Comparison of ENCODE assay signal across 19 cellular contexts in the genomic region with DNA sequence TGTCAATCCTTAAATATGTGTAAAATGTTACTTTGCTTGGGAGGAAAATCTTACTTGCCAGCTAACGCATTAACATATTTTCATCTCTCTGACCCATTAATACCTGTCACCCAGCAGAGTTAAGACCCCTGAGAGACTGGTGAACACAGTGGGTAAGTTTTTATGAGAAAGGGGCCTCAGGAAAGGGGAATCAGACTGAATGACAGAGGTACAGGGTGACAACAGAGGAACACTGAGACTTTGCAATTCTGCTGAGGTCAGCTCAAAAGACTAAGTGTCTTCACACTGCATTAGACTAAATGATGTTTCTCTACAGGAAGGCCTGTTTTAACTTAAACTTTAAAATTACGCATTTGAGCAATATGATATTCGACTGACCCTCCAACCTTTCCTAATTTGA.
"Had no signal": no experiment of that assay in that cellular context is flagged by ENCODE, and none has a peak within 500 bp of the region (broad histone marks: within the 10 kb centered on the region; RNA-seq: fewer than 3 reads in every experiment).

No MANE protein-coding gene starts in this region.

- H3K36me3 Mint-ChIP-seq: naive thymus-derived CD8-positive, alpha-beta T cell; stimulated activated naive B cell treated with anti-CD40 and anti-IgM and Interleukin-4, amounts not matched to agents 10 μg/mL and 1 μg/mL and 100 μg/mL, for 72 hours had no signal

- H3K9me3 ChIP-seq: colonic mucosa, mucosa of descending colon, sigmoid colon had no signal

- ATAC-seq: heart left ventricle; left lobe of liver; mucosa of descending colon; naive thymus-derived CD8-positive, alpha-beta T cell; stimulated activated naive B cell treated with anti-CD40 and anti-IgM and Interleukin-4, amounts not matched to agents 10 μg/mL and 1 μg/mL and 100 μg/mL, for 72 hours; stimulated activated naive CD8-positive, alpha-beta T cell treated with anti-CD3 and anti-CD28 coated beads, Interleukin-15, amount 100 ng/mL, for 72 hours had no signal

- DNase-seq: colonic mucosa; effector CD4-positive, alpha-beta T cell; foreskin melanocyte; heart left ventricle; hippocampal formation; islet precursor cell; mammary epithelial cell; mucosa of descending colon; naive thymus-derived CD8-positive, alpha-beta T cell; posterior cingulate gyrus; sigmoid colon; stimulated activated CD4-positive, alpha-beta T cell treated with anti-CD3 and anti-CD28 coated beads, Interleukin-2, amount 100 ng/mL, for 24 hours; stimulated activated CD4-positive, alpha-beta T cell treated with anti-CD3 and anti-CD28 coated beads, Interleukin-4, amount 100 ng/mL, for 4 hours; stimulated activated naive B cell treated with anti-CD40 and anti-IgM and Interleukin-4, amounts not matched to agents 10 μg/mL and 1 μg/mL and 100 μg/mL, for 72 hours; stimulated activated naive CD8-positive, alpha-beta T cell treated with anti-CD3 and anti-CD28 coated beads, Interleukin-15, amount 100 ng/mL, for 72 hours; trophoblast cell had no signal

- H3K27ac Mint-ChIP-seq: naive thymus-derived CD8-positive, alpha-beta T cell; stimulated activated naive B cell treated with anti-CD40 and anti-IgM and Interleukin-4, amounts not matched to agents 10 μg/mL and 1 μg/mL and 100 μg/mL, for 72 hours had no signal

- H3K4me1 ChIP-seq: colonic mucosa, sigmoid colon had no signal

- H3K4me3 Mint-ChIP-seq: naive thymus-derived CD8-positive, alpha-beta T cell; neural crest cell; stimulated activated naive B cell treated with anti-CD40 and anti-IgM and Interleukin-4, amounts not matched to agents 10 μg/mL and 1 μg/mL and 100 μg/mL, for 72 hours; stimulated activated naive CD8-positive, alpha-beta T cell treated with anti-CD3 and anti-CD28 coated beads, Interleukin-15, amount 100 ng/mL, for 72 hours had no signal

- H3K4me3 ChIP-seq: colonic mucosa, heart left ventricle, mucosa of descending colon, sigmoid colon, skin epidermis had no signal

- H3K27ac ChIP-seq: colonic mucosa, heart left ventricle, sigmoid colon, skin epidermis had no signal

- H3K4me1 Mint-ChIP-seq: stimulated activated naive B cell treated with anti-CD40 and anti-IgM and Interleukin-4, amounts not matched to agents 10 μg/mL and 1 μg/mL and 100 μg/mL, for 72 hours; stimulated activated naive CD8-positive, alpha-beta T cell treated with anti-CD3 and anti-CD28 coated beads, Interleukin-15, amount 100 ng/mL, for 72 hours had no signal

- H3K36me3 ChIP-seq: colonic mucosa, heart left ventricle, sigmoid colon had no signal
